8 cellular contexts compared by ENCODE assay signal in genomic region chr22:39152511-39153219, GRCh38. TPM values are rescaled to one million over a fixed set of nuclear protein-coding genes. Genes with fewer than 3 reads are reported as not detected.
DNase-seq lines count a peak whose midpoint lies in the region; ATAC-seq and TF ChIP-seq lines count a peak whose summit lies in the region.

CBX7 (minus strand) TSS chr22:39152680; CDS start chr22:39152444, 236 bp downstream.

- H3K9me3 ChIP-seq in right cardiac atrium (ENCODE audit: control insufficient read depth, low read length) (no peaks in the 10 kb centered on the region), aorta (ENCODE audit: control insufficient read depth, low read length) (no peaks in the 10 kb centered on the region)

- no peaks in the 10 kb centered on the region for H3K36me3 ChIP-seq in aorta (ENCODE audit: control insufficient read depth in 1 of 2, insufficient read depth in 2 of 2, low read length in 1 of 2)

- H3K4me3 ChIP-seq in GM12865 (ENCODE audit: low read depth, low read length): peak within 1 kb of the TSS; percentile 82
- H3K4me3 ChIP-seq in right cardiac atrium (ENCODE audit: low read length): peak within 1 kb of the TSS; percentile 97
- H3K4me3 ChIP-seq in aorta (ENCODE audit: low read length in 2 of 2): peak within 1 kb of the TSS; percentile 94 to 98

- WGBS in right cardiac atrium: under 1% methylated on average over 98 of the region's 98 CpGs
- WGBS in aorta, 2 donors: 0 to 1% methylated on average over 75 to 98 of the region's 98 CpGs

- H3K4me1 ChIP-seq in right cardiac atrium (ENCODE audit: control insufficient read depth, insufficient read depth, low read length) (peaks cover 5% of the 10 kb centered on the region), aorta (ENCODE audit: control insufficient read depth in 1 of 2, insufficient read depth in 2 of 2, low read length in 2 of 2) (no peaks in the 10 kb centered on the region)

- ATAC-seq in HG02571 (IDR thresholded peaks at IDR 0.05; ENCODE audit: unreplicated experiment): peak; percentile 65
- ATAC-seq in right cardiac atrium: peak; percentile 91 to 92
- ATAC-seq in aorta (ENCODE audit: low FRiP score): peak; percentile 95

- H3K27me3 ChIP-seq in right cardiac atrium (ENCODE audit: control insufficient read depth, insufficient read depth): no peaks in the 10 kb centered on the region
- no peaks in the 10 kb centered on the region for H3K27me3 ChIP-seq in aorta (ENCODE audit: control insufficient read depth in 1 of 2, insufficient read depth in 2 of 2, low read length in 1 of 2)

- TF ChIP-seq CTCF in GM12865 (IDR thresholded peaks at IDR 0.05; ENCODE audit: insufficient read depth, low read depth, low read length, missing control alignments): no peak

- H3K27ac ChIP-seq in angular gyrus (ENCODE audit: low read depth, low read length) (peak within 1 kb of the TSS; percentile 96), right cardiac atrium (ENCODE audit: low read length) (peak within 1 kb of the TSS; percentile 98), aorta (ENCODE audit: low read depth in 1 of 2, low read length in 2 of 2) (peak within 1 kb of the TSS; percentile 37 to 84)

- DNase-seq in GM12865 (ENCODE audit: low read depth) (peak; percentile 96), NCI-H1048 (lab: John Stamatoyannopoulos, UW) (peak; percentile 81), right cardiac atrium (peak; percentile 94 to 99 (median 98)), renal cortical epithelial cell (ENCODE audit: low read depth) (peak; percentile 47), aorta (peak; percentile 97 to 99)

- intact Hi-C loops in T-helper 2 cell treated with Interferon-gamma antibody and Interleukin-4, amounts not matched to agents 100 ng/mL and 5 ng/mL, for 36 hours (cut with micrococcal nuclease): loop anchor here (1.0 to 10.0 kb wide), 3 partner anchors 8 to 372 kb away; partner anchors contain the start of genes ATF4 and RPL3
- intact Hi-C loops in right cardiac atrium (cut with DNase I): no loop called here
- intact Hi-C loops in aorta (cut with DNase I): loop anchor here (1.0 to 5.0 kb wide), 3 partner anchors 160 to 270 kb away; partner anchors contain the start of gene RPL3 (in 1 of the 2)

RNA-seq across cellular contexts. Expression of gene CBX7, which starts in this region (rescaled TPM):
- 10.1 and 10.5 TPM in 2 replicates for total RNA-seq in T-helper 2 cell treated with Interferon-gamma antibody and Interleukin-4, amounts not matched to agents 100 ng/mL and 5 ng/mL, for 36 hours
- total RNA-seq in right cardiac atrium (10 to 100 TPM; 68.1 to 97.9 (median 78.7) TPM), renal cortical epithelial cell (1.7 and 5.7 TPM in 2 replicates), aorta (10 to 100 TPM; 90.5 to 93.4 TPM)
- polyA plus RNA-seq in right cardiac atrium (69.0 TPM), aorta (100 to 1,000 TPM in 1 of 2 donors, 10 to 100 TPM in 1; 74.8 to 110 TPM)

Comparison
In these comparisons a context has a peak if more than half of its experiments do, and no peak if none do; other contexts are left out.
1. Peak in every context shown above with its lines: DNase-seq, ATAC-seq, H3K4me3 ChIP-seq and H3K27ac ChIP-seq.
2. DNase-seq: peak in every context shown above with its lines; median percentile 98 in right cardiac atrium; 98 in aorta; 96 in GM12865; 81 in NCI-H1048; 47 in renal cortical epithelial cell.
3. intact Hi-C loops: an anchor here in T-helper 2 cell treated with Interferon-gamma antibody and Interleukin-4, amounts not matched to agents 100 ng/mL and 5 ng/mL, for 36 hours (1.0 to 10.0 kb wide) and aorta (1.0 to 5.0 kb wide); none called in right cardiac atrium.